1 cellular context compared by ENCODE assay signal in genomic region chr2:1769703-1770422, GRCh38.
TF ChIP-seq lines count a peak whose summit lies in the region.

No MANE protein-coding gene starts in this region.

TF ChIP-seq in HEK293, 187 proteins besides CTCF, POLR2A, EP300 and RAD21 (continued from another document):
- TF ChIP-seq HOXA7 (CRISPR knock-in tag; IDR thresholded peaks at IDR 0.05; ENCODE audit: borderline replicate concordance) (no peak), ZNF18 (tag by site-specific recombination; IDR thresholded peaks at IDR 0.05) (no peak), GFI1B (tag by site-specific recombination; IDR thresholded peaks at IDR 0.05) (no peak), ZNF175 (tag by site-specific recombination; IDR thresholded peaks at IDR 0.05) (no peak), ZNF341 (tag by site-specific recombination; IDR thresholded peaks at IDR 0.05; ENCODE audit: low read depth) (no peak)
